In the genomic region with DNA sequence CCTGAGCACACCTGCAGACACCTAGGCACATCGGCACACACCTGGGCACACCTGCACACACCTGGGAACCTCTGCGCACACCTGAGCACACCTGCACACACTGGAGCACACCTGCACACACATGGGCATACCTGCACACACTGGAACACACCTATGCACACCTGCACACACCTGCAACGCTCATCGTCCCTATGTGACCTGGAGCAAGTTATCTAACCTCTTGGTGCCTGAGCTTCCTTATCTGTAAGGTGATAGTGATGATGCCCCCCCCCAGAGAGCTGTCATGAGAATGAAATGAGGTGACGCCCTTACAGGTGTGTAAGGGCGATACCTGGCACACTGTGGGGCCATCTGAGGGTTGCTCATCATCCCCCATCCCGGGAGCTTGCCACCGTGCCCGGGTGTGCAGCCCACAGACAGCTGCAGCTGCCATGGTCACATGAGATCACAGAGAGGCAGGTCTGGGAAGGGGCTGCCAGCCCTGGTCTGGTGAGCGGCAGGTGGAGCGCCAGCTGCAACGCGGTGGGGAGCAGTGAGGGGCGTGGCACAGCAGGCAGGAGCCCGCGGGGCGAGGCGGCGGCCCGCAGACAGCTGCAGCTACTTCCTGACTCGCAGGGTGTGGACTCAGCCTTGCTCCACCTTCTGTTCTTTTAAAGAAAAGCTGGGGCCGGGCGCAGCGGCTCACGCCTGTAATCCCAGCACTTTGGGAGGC, we compare ENCODE assay signal across 9 cellular contexts. TPM values are rescaled to one million over a fixed set of nuclear protein-coding genes. Genes with fewer than 3 reads are reported as not detected.
DNase-seq lines count a peak whose midpoint lies in the region; ATAC-seq and TF ChIP-seq lines count a peak whose summit lies in the region.
"Had no signal": no experiment of that assay in that cellular context is flagged by ENCODE, and none has a peak within 500 bp of the region (broad histone marks: within the 10 kb centered on the region; RNA-seq: fewer than 3 reads in every experiment).

No MANE protein-coding gene starts in this region.

- no peak for DNase-seq in left ventricle myocardium superior
- DNase-seq in right atrium auricular region (ENCODE audit: low spot score), result no peak
- DNase-seq in NT2/D1 (ENCODE audit: low read depth, low spot score), result no peak
- peak; percentile 43 to 44 for DNase-seq in activated T-helper 1 cell treated with anti-CD3 and anti-CD28 coated beads, Interleukin-2, amount 50 U/mL, for 16 hours (ENCODE audit: low read depth in 1 of 2, low spot score in 1 of 2)
- peak; percentile 72 to 84 for DNase-seq in left lung
- DNase-seq in transverse colon, result peak; percentile 86
- no peak for DNase-seq in C1 segment of cervical spinal cord (lab: John Stamatoyannopoulos, UW)

- 11% methylated on average over 24 of the region's 25 CpGs; no CpG with 5 or more reads in 1 of the 2 donors for WGBS in transverse colon (ENCODE audit: low coverage in 1 of 2), 2 donors

- H3K4me1 ChIP-seq in right atrium auricular region (peaks cover 0 to 29% of the 10 kb centered on the region in 2 donors), NT2/D1 (ENCODE audit: insufficient read depth, insufficient read length) (peaks cover 29% of the 10 kb centered on the region), left lung (peaks cover 6 to 23% of the 10 kb centered on the region in 2 donors), transverse colon (peaks cover 0 to 25% (median 21%) of the 10 kb centered on the region in 4 donors)

- H3K4me3 ChIP-seq in right atrium auricular region, result no peak overlapping the region
- H3K4me3 ChIP-seq in NT2/D1 (ENCODE audit: insufficient read length, low read depth), result peak overlapping the region; percentile 31
- H3K4me3 ChIP-seq in left lung, result no peak overlapping the region
- H3K4me3 ChIP-seq in transverse colon, result peak overlapping the region in 1 of 4 donors; percentile 4
- H3K4me3 ChIP-seq: skin epidermis had no signal

- H3K36me3 ChIP-seq in right atrium auricular region (no peaks in the 10 kb centered on the region), NT2/D1 (ENCODE audit: insufficient read depth, insufficient read length, low read length) (no peaks in the 10 kb centered on the region), left lung (no peaks in the 10 kb centered on the region), transverse colon (no peaks in the 10 kb centered on the region)

- ATAC-seq in left ventricle myocardium superior, result peak; percentile 51
- peak; percentile 82 for ATAC-seq in left lung

- H3K9ac ChIP-seq in NT2/D1 (ENCODE audit: insufficient read length, low read depth), result peak overlapping the region; percentile 75

- TF ChIP-seq POLR2A in transverse colon (IDR thresholded peaks at IDR 0.05), result no peak

- TF ChIP-seq CTCF in right atrium auricular region (IDR thresholded peaks at IDR 0.05) (no peak), left lung (IDR thresholded peaks at IDR 0.05) (no peak), transverse colon (IDR thresholded peaks at IDR 0.05) (no peak)

- H3K27ac ChIP-seq in right atrium auricular region (no peak overlapping the region), left lung (no peak overlapping the region), transverse colon (peak overlapping the region in 2 of 4 donors; percentile 26 to 38)

- in situ Hi-C loops in transverse colon (cut with MboI; ENCODE audit: low pct_ligation_motif_present in 1 of 4, low pct_unique_long_range_greater_than_20kb in 1 of 4, low sequenced_read_pairs in 3 of 4), result loop anchor here in 1 of 4 donors (10.0 kb wide), 1 partner anchor 185 kb away; a partner anchor contains a TSS

- no peaks in the 10 kb centered on the region for H3K27me3 ChIP-seq in right atrium auricular region
- H3K27me3 ChIP-seq in NT2/D1 (ENCODE audit: insufficient read depth, insufficient read length), result peaks cover 96% of the 10 kb centered on the region
- peaks cover 0 to 90% of the 10 kb centered on the region in 2 donors for H3K27me3 ChIP-seq in left lung
- peaks cover 30% of the 10 kb centered on the region for H3K27me3 ChIP-seq in transverse colon

- no peaks in the 10 kb centered on the region for H3K9me3 ChIP-seq in right atrium auricular region
- H3K9me3 ChIP-seq in NT2/D1 (ENCODE audit: insufficient read depth, low read length), result peaks cover 11% of the 10 kb centered on the region; the same call in 1 of the 2 replicates
- no peaks in the 10 kb centered on the region for H3K9me3 ChIP-seq in left lung
- H3K9me3 ChIP-seq in transverse colon, result no peaks in the 10 kb centered on the region

- TF ChIP-seq EP300 in Ishikawa (IDR thresholded peaks at IDR 0.05; ENCODE audit: borderline replicate concordance) (no peak), transverse colon (IDR thresholded peaks at IDR 0.05; ENCODE audit: low read depth) (no peak)

- intact Hi-C loops in left ventricle myocardium superior (cut with micrococcal nuclease), result no loop called here
- intact Hi-C loops in left lung (cut with DNase I), result no loop called here
- intact Hi-C loops in transverse colon (cut with DNase I; ENCODE audit: low total_unique reads), result no loop called here

- no peak for TF ChIP-seq RAD21 in Ishikawa (IDR thresholded peaks at IDR 0.05; ENCODE audit: low read depth)

TF ChIP-seq in Ishikawa, 13 proteins besides CTCF, POLR2A, EP300 and RAD21:
- TF ChIP-seq EGR1 (IDR thresholded peaks at IDR 0.05) (no peak), TCF12 (IDR thresholded peaks at IDR 0.05; ENCODE audit: low read depth) (peak; percentile 51; the same call in 1 of the 2 replicates), TEAD4 (IDR thresholded peaks at IDR 0.05) (no peak)
- TF ChIP-seq, protein P1, sequence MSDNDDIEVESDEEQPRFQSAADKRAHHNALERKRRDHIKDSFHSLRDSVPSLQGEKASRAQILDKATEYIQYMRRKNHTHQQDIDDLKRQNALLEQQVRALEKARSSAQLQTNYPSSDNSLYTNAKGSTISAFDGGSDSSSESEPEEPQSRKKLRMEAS (IDR thresholded peaks at IDR 0.05), result 0 out of 2 replicates have a peak, but pooled peaks have one; percentile 6
TF ChIP-seq in Ishikawa: peak in this region for 2.

RNA-seq across cellular contexts. Expression of a gene that starts 59.9 kb away (rescaled TPM):
- total RNA-seq in left ventricle myocardium superior, result 68.0 TPM
- total RNA-seq in right atrium auricular region, result 10 to 100 TPM; 19.3 to 20.4 TPM
- total RNA-seq in left lung, result 10 to 100 TPM; 44.7 to 49.4 TPM
- total RNA-seq in transverse colon, result 100 to 1,000 TPM in 1 of 4 donors, 10 to 100 TPM in 3; 23.3 to 306 (median 49.7) TPM

Comparison
In these comparisons a context has a peak if more than half of its experiments do, and no peak if none do; other contexts are left out.
1. DNase-seq: peak in activated T-helper 1 cell treated with anti-CD3 and anti-CD28 coated beads, Interleukin-2, amount 50 U/mL, for 16 hours (2 of 2), left lung (2 of 2) and transverse colon (single experiment); none in left ventricle myocardium superior (single experiment), right atrium auricular region (single experiment), NT2/D1 (single experiment) and C1 segment of cervical spinal cord (0 of 14).